Comparison of ENCODE assay signal across 25 cellular contexts in genomic region chr3:110733045-110733444, GRCh38.
"Had no signal": no experiment of that assay in that cellular context is flagged by ENCODE, and none has a peak within 500 bp of the region (broad histone marks: within the 10 kb centered on the region; RNA-seq: fewer than 3 reads in every experiment).

No MANE protein-coding gene starts in this region.

- H3K27ac ChIP-seq: HL-60, SJCRH30 had no signal

- H3K4me1 ChIP-seq: SJCRH30 had no signal

- H3K9me3 ChIP-seq: SJCRH30 had no signal

- ATAC-seq: Panc1, PC-3, Right ventricle myocardium inferior, T-cell had no signal

- H3K27me3 ChIP-seq: SJCRH30 had no signal

- H3K4me3 ChIP-seq: SJCRH30 had no signal

- H3K36me3 ChIP-seq: SJCRH30 had no signal

- DNase-seq: Karpas-422; KBM-7; MV-4-11; NCI-H1048; NCI-H1105; NCI-H1417; NCI-H1436 treated with DMSO at 0.1 percent for 48 hours; NCI-H1694; NCI-H187 treated with DMSO at 0.1 percent for 48 hours; NCI-H2029 treated with DMSO at 0.1 percent for 48 hours; NCI-H2171 treated with DMSO at 0.1 percent for 48 hours; NCI-H345; NCI-H446 treated with DMSO at 0.1 percent for 48 hours; NCI-H524 treated with DMSO at 0.1 percent for 48 hours; NCI-H69; NCI-H774; NK-92 treated with Interleukin-12 subunit alpha and Interleukin-12 subunit beta, amount 100 ng/mL, for 24 hours; PC-3; SHP77 treated with DMSO at 0.1 percent for 48 hours; SJCRH30; SW 1271; T-cell had no signal
